In genomic region chr2:191441761-191442160, GRCh38 we compare ENCODE assay signal across 13 cellular contexts.
A peak's percentile ranks its signal among the peaks of the same experiment; 100 is the strongest.
DNase-seq lines count a peak whose midpoint lies in the region; ATAC-seq, FAIRE-seq and TF ChIP-seq lines count a peak whose summit lies in the region.
"Had no signal": no experiment of that assay in that cellular context is flagged by ENCODE, and none has a peak within 500 bp of the region (broad histone marks: within the 10 kb centered on the region; RNA-seq: fewer than 3 reads in every experiment).

No MANE protein-coding gene starts in this region.

- H3K9me3 Mint-ChIP-seq in activated T-cell treated with anti-CD3 and anti-CD28 coated beads, Interleukin-2, amount 50 U/mL, for 72 hours = no peaks in the 10 kb centered on the region
- H3K9me3 Mint-ChIP-seq: stimulated activated naive CD8-positive, alpha-beta T cell treated with anti-CD3 and anti-CD28 coated beads, Interleukin-15, amount 100 ng/mL, for 72 hours had no signal

- H3K4me3 ChIP-seq in K562 (no peak overlapping the region), left lung (no peak overlapping the region), upper lobe of right lung (no peak overlapping the region)

- no peak overlapping the region for H3K4me2 ChIP-seq in K562 (ENCODE audit: insufficient read depth, low read length)

- TF ChIP-seq POLR2A in K562 (conservative IDR thresholded peaks at IDR 0.05) = no peak

- peak; percentile 18 for DNase-seq in NCI-H510A treated with DMSO at 0.1 percent for 48 hours (lab: John Stamatoyannopoulos, UW)
- no peak for DNase-seq in NCI-H510A (lab: John Stamatoyannopoulos, UW)
- DNase-seq in K562 (ENCODE audit: extremely low read depth in 1 of 4, low spot score in 3 of 4) = peak in 1 of 4 experiments; percentile 2
- DNase-seq in left lung = no peak
- DNase-seq in upper lobe of right lung = no peak
- DNase-seq in activated T-cell treated with anti-CD3 and anti-CD28 coated beads, Interleukin-2, amount 50 U/mL, for 72 hours = no peak
- DNase-seq in activated CD4-positive, alpha-beta T cell treated with anti-CD3 and anti-CD28 coated beads for 48 hours = no peak
- DNase-seq: NCI-H226; nucleus accumbens; stimulated activated CD4-positive, alpha-beta T cell treated with anti-CD3 and anti-CD28 coated beads, Interleukin-2, amount 100 ng/mL, for 48 hours; stimulated activated naive CD8-positive, alpha-beta T cell treated with anti-CD3 and anti-CD28 coated beads, Interleukin-15, amount 100 ng/mL, for 72 hours had no signal

- POLR2A ChIA-PET in K562 (lab: Yijun Ruan, JAX) = no interaction called here

- H3K9ac ChIP-seq in K562 (ENCODE audit: insufficient read depth in 1 of 2, low read depth in 2 of 2, low read length in 2 of 2) = no peak overlapping the region

- H3K9me1 ChIP-seq in K562 (ENCODE audit: control insufficient read depth, insufficient read depth, low read length) = no peaks in the 10 kb centered on the region

- H3K4me1 Mint-ChIP-seq in activated T-cell treated with anti-CD3 and anti-CD28 coated beads, Interleukin-2, amount 50 U/mL, for 72 hours (ENCODE audit: low read depth) = no peaks in the 10 kb centered on the region
- H3K4me1 Mint-ChIP-seq: stimulated activated naive CD8-positive, alpha-beta T cell treated with anti-CD3 and anti-CD28 coated beads, Interleukin-15, amount 100 ng/mL, for 72 hours had no signal

- 2% methylated on average over 9 of the region's 9 CpGs for WGBS in K562 (ENCODE audit: insufficient coverage, low coverage, missing lambda C conversion rate)

- H3K27ac ChIP-seq in K562 (ENCODE audit: extremely low read depth, low read depth, low read length) = no peak overlapping the region
- peak overlapping the region in 1 of 2 donors; percentile 26 for H3K27ac ChIP-seq in left lung
- no peak overlapping the region for H3K27ac ChIP-seq in upper lobe of right lung

- no peak for ATAC-seq in K562
- peak; percentile 12 for ATAC-seq in left lung
- ATAC-seq in upper lobe of right lung = peak; percentile 61
- no peak for ATAC-seq in activated T-cell treated with anti-CD3 and anti-CD28 coated beads, Interleukin-2, amount 50 U/mL, for 72 hours (replicated peaks in 1 of 2)
- ATAC-seq in GM19324 (IDR thresholded peaks at IDR 0.05; ENCODE audit: low FRiP score, unreplicated experiment) = no peak
- ATAC-seq: stimulated activated naive CD8-positive, alpha-beta T cell treated with anti-CD3 and anti-CD28 coated beads, Interleukin-15, amount 100 ng/mL, for 72 hours had no signal

- H3K36me3 Mint-ChIP-seq in activated T-cell treated with anti-CD3 and anti-CD28 coated beads, Interleukin-2, amount 50 U/mL, for 72 hours (ENCODE audit: insufficient read depth in 2 of 2) = no peaks in the 10 kb centered on the region

- H4K20me1 ChIP-seq in K562 (replicated peaks; ENCODE audit: control insufficient read depth, insufficient read depth, low read length) = no peaks in the 10 kb centered on the region

- FAIRE-seq in K562 (lab: Jason Lieb, UNC) = no peak
- FAIRE-seq: keratinocyte had no signal

- H3K27me3 Mint-ChIP-seq in activated T-cell treated with anti-CD3 and anti-CD28 coated beads, Interleukin-2, amount 50 U/mL, for 72 hours (ENCODE audit: low read depth) = no peaks in the 10 kb centered on the region

- no peak overlapping the region for H2AFZ ChIP-seq in K562 (ENCODE audit: low read depth, low read length)

- H3K27me3 ChIP-seq in K562 (ENCODE audit: control insufficient read depth in 2 of 2, insufficient read depth in 2 of 2, low read length in 2 of 2) = no peaks in the 10 kb centered on the region; a peak in 1 of 5 replicates
- no peaks in the 10 kb centered on the region for H3K27me3 ChIP-seq in left lung
- no peaks in the 10 kb centered on the region for H3K27me3 ChIP-seq in upper lobe of right lung

- H3K9me3 ChIP-seq in K562 (replicated peaks; ENCODE audit: control insufficient read depth, insufficient read depth, low read depth, low read length) (no peaks in the 10 kb centered on the region), left lung (no peaks in the 10 kb centered on the region), upper lobe of right lung (no peaks in the 10 kb centered on the region)

- H3K36me3 ChIP-seq in K562 (ENCODE audit: control insufficient read depth, insufficient read depth, low read length) (no peaks in the 10 kb centered on the region), left lung (no peaks in the 10 kb centered on the region), upper lobe of right lung (no peaks in the 10 kb centered on the region)

- H3K27ac Mint-ChIP-seq in activated T-cell treated with anti-CD3 and anti-CD28 coated beads, Interleukin-2, amount 50 U/mL, for 72 hours = no peak overlapping the region
- H3K27ac Mint-ChIP-seq: stimulated activated naive CD8-positive, alpha-beta T cell treated with anti-CD3 and anti-CD28 coated beads, Interleukin-15, amount 100 ng/mL, for 72 hours had no signal

- no peaks in the 10 kb centered on the region; a peak in 1 of 5 replicates for H3K4me1 ChIP-seq in K562 (replicated peaks in 1 of 2; ENCODE audit: control insufficient read depth in 2 of 2, insufficient read depth in 2 of 2, low read length in 2 of 2)
- H3K4me1 ChIP-seq in left lung = peaks cover 0 to 12% of the 10 kb centered on the region in 2 donors
- peaks cover 3% of the 10 kb centered on the region for H3K4me1 ChIP-seq in upper lobe of right lung

- TF ChIP-seq RAD21 in K562 (CRISPR knock-in tag; conservative IDR thresholded peaks at IDR 0.05 in 1 of 2, IDR thresholded peaks at IDR 0.05 in 1 of 2) = no peak

- TF ChIP-seq CTCF in K562 (IDR thresholded peaks at IDR 0.05 in 2 of 3, conservative IDR thresholded peaks at IDR 0.05 in 1 of 3; ENCODE audit: insufficient read depth in 2 of 3, low read depth in 1 of 3, low read length in 3 of 3) (no peak), left lung (IDR thresholded peaks at IDR 0.05) (no peak), upper lobe of right lung (IDR thresholded peaks at IDR 0.05) (no peak)

- no TSS peak for BruUV-seq in K562 (replicated peaks; lab: Mats Ljungman, UMichigan)

- CTCF ChIA-PET in K562 (lab: Yijun Ruan, JAX; ENCODE audit: low intra/inter-chr PET ratio) = no interaction called here

- intact Hi-C loops in K562 (cut with micrococcal nuclease) (no loop called here), left lung (cut with DNase I) (no loop called here), upper lobe of right lung (cut with DNase I) (no loop called here)

- TF ChIP-seq EP300 in K562 (IDR thresholded peaks at IDR 0.05; ENCODE audit: low read length) = no peak

- in situ Hi-C loops in K562 (cut with MboI) = no loop called here

- H3K4me3 Mint-ChIP-seq in activated T-cell treated with anti-CD3 and anti-CD28 coated beads, Interleukin-2, amount 50 U/mL, for 72 hours = no peak overlapping the region
- H3K4me3 Mint-ChIP-seq: stimulated activated naive CD8-positive, alpha-beta T cell treated with anti-CD3 and anti-CD28 coated beads, Interleukin-15, amount 100 ng/mL, for 72 hours had no signal

- no peaks in the 10 kb centered on the region for H3K79me2 ChIP-seq in K562 (ENCODE audit: control insufficient read depth, insufficient read depth, low read length)

TF ChIP-seq in K562, 482 proteins besides CTCF, POLR2A, EP300 and RAD21:
- TF ChIP-seq PBX2 (CRISPR knock-in tag; IDR thresholded peaks at IDR 0.05; ENCODE audit: low read depth) (no peak), PBX2 (tag; conservative IDR thresholded peaks at IDR 0.05; ENCODE audit: low read depth) (0 out of 2 replicates have a peak, but pooled peaks have one; percentile 18), CHCHD3 (CRISPR knock-in tag; IDR thresholded peaks at IDR 0.05) (no peak), DPF2 (IDR thresholded peaks at IDR 0.05) (no peak), PKNOX1 (IDR thresholded peaks at IDR 0.05) (peak; percentile 34), NFATC3 (IDR thresholded peaks at IDR 0.05) (no peak), MEIS2 (IDR thresholded peaks at IDR 0.05; ENCODE audit: partially characterized antibody) (peak; percentile 44)
TF ChIP-seq in K562: peak in this region for 3.

Comparison
In these comparisons a context has a peak if more than half of its experiments do, and no peak if none do; other contexts are left out.
1. ATAC-seq: peak in left lung (single experiment) and upper lobe of right lung (single experiment); none in K562 (single experiment), activated T-cell treated with anti-CD3 and anti-CD28 coated beads, Interleukin-2, amount 50 U/mL, for 72 hours (0 of 2) and GM19324 (single experiment).